16 cellular contexts compared by ENCODE assay signal in genomic region chr10:124066744-124067714, GRCh38. TPM values are rescaled to one million over a fixed set of nuclear protein-coding genes. Genes with fewer than 3 reads are reported as not detected.
DNase-seq lines count a peak whose midpoint lies in the region; ATAC-seq and TF ChIP-seq lines count a peak whose summit lies in the region.
"Had no signal": no experiment of that assay in that cellular context is flagged by ENCODE, and none has a peak within 500 bp of the region (broad histone marks: within the 10 kb centered on the region; RNA-seq: fewer than 3 reads in every experiment).

No MANE protein-coding gene starts in this region.

- peak; percentile 61 for DNase-seq in CD14-positive monocyte (ENCODE audit: low spot score)
- DNase-seq in NAMALWA (ENCODE audit: low spot score) = peak; percentile 58
- no peak for DNase-seq in caudate nucleus (lab: John Stamatoyannopoulos, UW)
- no peak for DNase-seq in NCI-H1105 treated with DMSO at 0.1 percent for 48 hours (lab: John Stamatoyannopoulos, UW)
- no peak for DNase-seq in stimulated activated effector memory CD8-positive, alpha-beta T cell treated with anti-CD3 and anti-CD28 coated beads, Interleukin-12 subunit alpha, Interleukin-12 subunit beta, amount 100 ng/mL, for 72 hours (ENCODE audit: low spot score in 2 of 2)
- DNase-seq in HuH-7 (ENCODE audit: low spot score) = no peak
- DNase-seq: activated CD4-positive, alpha-beta T cell treated with anti-CD3 and anti-CD28 coated beads for 4 hours; activated T-cell treated with anti-CD3 and anti-CD28 coated beads, Interleukin-2, amount 50 U/mL, for 4 hours; effector CD4-positive, alpha-beta T cell; foreskin keratinocyte; left cardiac atrium; MG63; occipital lobe; SW 1271 had no signal

- H3K27ac ChIP-seq in caudate nucleus (ENCODE audit: low read depth, low read length) = peak overlapping the region; percentile 30
- H3K27ac ChIP-seq: foreskin keratinocyte had no signal

- TF ChIP-seq CTCF in CD14-positive monocyte (IDR thresholded peaks at IDR 0.05) = no peak
- TF ChIP-seq CTCF in nephron (IDR thresholded peaks at IDR 0.05; ENCODE audit: unreplicated experiment in 3 of 3) = no peak

- intact Hi-C loops in CD14-positive monocyte (cut with micrococcal nuclease) = no loop called here

- H3K4me3 Mint-ChIP-seq in CD14-positive monocyte (peak overlapping the region; percentile 54 to 77), nephron (peak overlapping the region; percentile 22 to 37 (median 32))
- no peak overlapping the region for H3K4me3 Mint-ChIP-seq in stimulated activated effector memory CD8-positive, alpha-beta T cell treated with anti-CD3 and anti-CD28 coated beads, Interleukin-12 subunit alpha, Interleukin-12 subunit beta, amount 100 ng/mL, for 72 hours
- H3K4me3 Mint-ChIP-seq: activated T-cell treated with anti-CD3 and anti-CD28 coated beads, Interleukin-2, amount 50 U/mL, for 4 hours had no signal

- H3K27me3 Mint-ChIP-seq in CD14-positive monocyte (ENCODE audit: low read depth in 3 of 3) (peaks cover 0 to 12% (median 2%) of the 10 kb centered on the region in 3 donors), nephron (ENCODE audit: low read depth) (peaks cover 3% of the 10 kb centered on the region)

- H3K9me3 Mint-ChIP-seq in CD14-positive monocyte (peaks cover 0 to under 1% (median 0%) of the 10 kb centered on the region in 7 donors), nephron (no peaks in the 10 kb centered on the region)
- H3K9me3 Mint-ChIP-seq in stimulated activated effector memory CD8-positive, alpha-beta T cell treated with anti-CD3 and anti-CD28 coated beads, Interleukin-12 subunit alpha, Interleukin-12 subunit beta, amount 100 ng/mL, for 72 hours = no peaks in the 10 kb centered on the region
- H3K9me3 Mint-ChIP-seq: activated T-cell treated with anti-CD3 and anti-CD28 coated beads, Interleukin-2, amount 50 U/mL, for 4 hours had no signal

- H3K27ac Mint-ChIP-seq in CD14-positive monocyte (peak overlapping the region; percentile 84 to 97 (median 93)), nephron (peak overlapping the region; percentile 32 to 90 (median 81))
- no peak overlapping the region for H3K27ac Mint-ChIP-seq in stimulated activated effector memory CD8-positive, alpha-beta T cell treated with anti-CD3 and anti-CD28 coated beads, Interleukin-12 subunit alpha, Interleukin-12 subunit beta, amount 100 ng/mL, for 72 hours

- peaks cover 76% of the 10 kb centered on the region for H3K4me1 Mint-ChIP-seq in CD14-positive monocyte
- H3K4me1 Mint-ChIP-seq in nephron = peaks cover 73% of the 10 kb centered on the region
- H3K4me1 Mint-ChIP-seq in stimulated activated effector memory CD8-positive, alpha-beta T cell treated with anti-CD3 and anti-CD28 coated beads, Interleukin-12 subunit alpha, Interleukin-12 subunit beta, amount 100 ng/mL, for 72 hours = peaks cover 11% of the 10 kb centered on the region

- H3K36me3 Mint-ChIP-seq in CD14-positive monocyte (peaks cover 64 to 81% of the 10 kb centered on the region in 2 donors), nephron (ENCODE audit: low read depth) (no peaks in the 10 kb centered on the region)
- no peaks in the 10 kb centered on the region for H3K36me3 Mint-ChIP-seq in stimulated activated effector memory CD8-positive, alpha-beta T cell treated with anti-CD3 and anti-CD28 coated beads, Interleukin-12 subunit alpha, Interleukin-12 subunit beta, amount 100 ng/mL, for 72 hours

- ATAC-seq in GM18498 (IDR thresholded peaks at IDR 0.05; ENCODE audit: unreplicated experiment) = no peak
- no peak for ATAC-seq in stimulated activated effector memory CD8-positive, alpha-beta T cell treated with anti-CD3 and anti-CD28 coated beads, Interleukin-12 subunit alpha, Interleukin-12 subunit beta, amount 100 ng/mL, for 72 hours
- ATAC-seq: activated T-cell treated with anti-CD3 and anti-CD28 coated beads, Interleukin-2, amount 50 U/mL, for 4 hours; foreskin keratinocyte had no signal

RNA-seq across cellular contexts. Expression of gene CHST15, which starts 26.4 kb away (rescaled TPM):
- polyA plus RNA-seq in CD14-positive monocyte = 10 to 100 TPM; 54.4 to 87.5 TPM

Comparison
In these comparisons a context has a peak if more than half of its experiments do, and no peak if none do; other contexts are left out.
1. DNase-seq: peak in CD14-positive monocyte (single experiment) and NAMALWA (single experiment); none in caudate nucleus (0 of 61), NCI-H1105 treated with DMSO at 0.1 percent for 48 hours (single experiment), stimulated activated effector memory CD8-positive, alpha-beta T cell treated with anti-CD3 and anti-CD28 coated beads, Interleukin-12 subunit alpha, Interleukin-12 subunit beta, amount 100 ng/mL, for 72 hours (0 of 2) and HuH-7 (single experiment).